In the genomic region with DNA sequence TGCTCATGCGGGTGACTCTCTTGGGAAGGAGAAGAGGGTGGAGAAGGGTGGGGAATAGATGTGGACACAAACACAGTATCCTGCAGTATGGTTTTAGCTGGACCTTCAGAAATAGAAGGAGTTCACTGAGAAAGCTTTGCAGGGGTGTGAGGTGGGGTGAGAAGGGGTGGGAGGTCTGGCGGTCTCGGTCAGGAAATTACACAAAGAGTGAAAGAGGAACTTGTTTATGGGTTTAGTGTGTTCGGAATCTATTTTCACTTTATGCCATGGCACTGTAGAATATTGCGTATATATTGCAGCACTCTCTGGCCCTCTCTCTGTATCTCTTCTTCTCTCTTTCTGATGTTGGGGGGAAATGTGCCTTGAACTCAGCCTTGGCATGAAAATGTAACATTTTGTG, we compare ENCODE assay signal across 11 cellular contexts.
DNase-seq lines count a peak whose midpoint lies in the region; ATAC-seq, FAIRE-seq and TF ChIP-seq lines count a peak whose summit lies in the region.
"Had no signal": no experiment of that assay in that cellular context is flagged by ENCODE, and none has a peak within 500 bp of the region (broad histone marks: within the 10 kb centered on the region; RNA-seq: fewer than 3 reads in every experiment).

No MANE protein-coding gene starts in this region.

- H3K4me1 Mint-ChIP-seq in T-helper 2 cell treated with Interferon-gamma antibody and Interleukin-4, amounts not matched to agents 5 μg/mL and 100 μg/mL, for 36 hours (ENCODE audit: low read depth), result no peaks in the 10 kb centered on the region
- H3K4me1 Mint-ChIP-seq: activated naive CD4-positive, alpha-beta T cell treated with anti-CD3 and anti-CD28 coated beads, Interleukin-2, amount 50 U/mL, for 24 hours had no signal

- ATAC-seq in GM18867 (IDR thresholded peaks at IDR 0.05; ENCODE audit: unreplicated experiment) (peak; percentile 98), GM21786 (IDR thresholded peaks at IDR 0.05; ENCODE audit: unreplicated experiment) (peak; percentile 92), HG03469 (IDR thresholded peaks at IDR 0.05; ENCODE audit: unreplicated experiment) (peak; percentile 92), omental fat pad (ENCODE audit: low FRiP score) (no peak)

- H3K27ac Mint-ChIP-seq in T-helper 2 cell treated with Interferon-gamma antibody and Interleukin-4, amounts not matched to agents 5 μg/mL and 100 μg/mL, for 36 hours, result no peak overlapping the region
- H3K27ac Mint-ChIP-seq: activated naive CD4-positive, alpha-beta T cell treated with anti-CD3 and anti-CD28 coated beads, Interleukin-2, amount 50 U/mL, for 24 hours had no signal

- H3K9me3 Mint-ChIP-seq in T-helper 2 cell treated with Interferon-gamma antibody and Interleukin-4, amounts not matched to agents 5 μg/mL and 100 μg/mL, for 36 hours, result no peaks in the 10 kb centered on the region

- no peak for FAIRE-seq in H54 (lab: Jason Lieb, UNC)

- no peaks in the 10 kb centered on the region for H3K27me3 Mint-ChIP-seq in T-helper 2 cell treated with Interferon-gamma antibody and Interleukin-4, amounts not matched to agents 5 μg/mL and 100 μg/mL, for 36 hours (ENCODE audit: low read depth)

- no peak for TF ChIP-seq CTCF in omental fat pad (IDR thresholded peaks at IDR 0.05)

- no peak overlapping the region for H3K4me3 Mint-ChIP-seq in T-helper 2 cell treated with Interferon-gamma antibody and Interleukin-4, amounts not matched to agents 5 μg/mL and 100 μg/mL, for 36 hours
- H3K4me3 Mint-ChIP-seq: activated naive CD4-positive, alpha-beta T cell treated with anti-CD3 and anti-CD28 coated beads, Interleukin-2, amount 50 U/mL, for 24 hours had no signal

- TF ChIP-seq POLR2A in H54 (IDR thresholded peaks at IDR 0.05; ENCODE audit: low read depth, low read length), result no peak

- DNase-seq in medulla oblongata (ENCODE audit: extremely low spot score) (peak; percentile 67), omental fat pad (ENCODE audit: low spot score) (no peak), COLO829 (ENCODE audit: low spot score) (no peak), H54 (ENCODE audit: insufficient read length, low spot score) (no peak)
- DNase-seq in T-helper 2 cell treated with Interferon-gamma antibody and Interleukin-4, amounts not matched to agents 5 μg/mL and 100 μg/mL, for 36 hours (ENCODE audit: low spot score), result no peak
- DNase-seq: NCI-H1092, SK-N-SH had no signal

- no peaks in the 10 kb centered on the region for H3K36me3 Mint-ChIP-seq in T-helper 2 cell treated with Interferon-gamma antibody and Interleukin-4, amounts not matched to agents 5 μg/mL and 100 μg/mL, for 36 hours (ENCODE audit: low read depth)
- H3K36me3 Mint-ChIP-seq: activated naive CD4-positive, alpha-beta T cell treated with anti-CD3 and anti-CD28 coated beads, Interleukin-2, amount 50 U/mL, for 24 hours had no signal
